ENCODE assay signal across 1 cellular context in the genomic region with DNA sequence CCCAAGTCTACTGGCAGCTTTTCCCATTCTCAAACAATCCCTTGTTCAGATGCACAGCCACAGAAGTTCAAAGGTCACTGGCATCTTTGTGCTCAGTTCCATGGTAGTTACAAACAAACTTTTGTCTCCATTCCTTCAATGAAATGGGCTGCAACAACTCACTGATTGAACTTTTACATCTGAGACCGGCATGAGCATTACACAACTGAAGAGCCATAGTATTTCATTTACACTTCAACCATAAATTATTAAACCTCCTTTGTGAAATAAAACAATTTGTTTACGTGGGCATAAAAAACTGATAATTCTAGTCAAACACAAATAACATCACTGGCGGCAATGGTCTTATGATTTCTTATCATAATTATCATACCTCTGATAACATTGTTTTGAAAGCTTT.
TF ChIP-seq lines count a peak whose summit lies in the region.

No MANE protein-coding gene starts in this region.

TF ChIP-seq in HepG2, 621 proteins besides CTCF, POLR2A, EP300 and RAD21 (continued from another document and continues in another):
- TF ChIP-seq, protein P1, sequence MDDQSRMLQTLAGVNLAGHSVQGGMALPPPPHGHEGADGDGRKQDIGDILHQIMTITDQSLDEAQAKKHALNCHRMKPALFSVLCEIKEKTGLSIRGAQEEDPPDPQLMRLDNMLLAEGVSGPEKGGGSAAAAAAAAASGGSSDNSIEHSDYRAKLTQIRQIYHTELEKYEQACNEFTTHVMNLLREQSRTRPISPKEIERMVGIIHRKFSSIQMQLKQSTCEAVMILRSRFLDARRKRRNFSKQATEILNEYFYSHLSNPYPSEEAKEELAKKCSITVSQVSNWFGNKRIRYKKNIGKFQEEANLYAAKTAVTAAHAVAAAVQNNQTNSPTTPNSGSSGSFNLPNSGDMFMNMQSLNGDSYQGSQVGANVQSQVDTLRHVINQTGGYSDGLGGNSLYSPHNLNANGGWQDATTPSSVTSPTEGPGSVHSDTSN (CRISPR knock-in tag; IDR thresholded peaks at IDR 0.05; ENCODE audit: borderline replicate concordance), result no peak
- TF ChIP-seq RELA (CRISPR knock-in tag; IDR thresholded peaks at IDR 0.05) (no peak), ZNF841 (CRISPR knock-in tag; IDR thresholded peaks at IDR 0.05; ENCODE audit: borderline replicate concordance) (no peak), ZNF431 (CRISPR knock-in tag; IDR thresholded peaks at IDR 0.05; ENCODE audit: borderline replicate concordance, low read depth) (no peak), ZNF552 (CRISPR knock-in tag; IDR thresholded peaks at IDR 0.05; ENCODE audit: borderline replicate concordance) (no peak), ZNF607 (CRISPR knock-in tag; IDR thresholded peaks at IDR 0.05; ENCODE audit: borderline replicate concordance) (no peak), GTF3A (CRISPR knock-in tag; conservative IDR thresholded peaks at IDR 0.05) (no peak), ZNF547 (CRISPR knock-in tag; IDR thresholded peaks at IDR 0.05) (no peak), CBX2 (IDR thresholded peaks at IDR 0.05; ENCODE audit: low read depth, low read length) (no peak), CBX2 (CRISPR knock-in tag; IDR thresholded peaks at IDR 0.05; ENCODE audit: low read depth) (no peak), POLR2G (IDR thresholded peaks at IDR 0.05; ENCODE audit: low read depth, low read length) (no peak), YEATS4 (CRISPR knock-in tag; IDR thresholded peaks at IDR 0.05; ENCODE audit: borderline replicate concordance) (no peak), ZNF263 (CRISPR knock-in tag; IDR thresholded peaks at IDR 0.05) (no peak), NKX3-1 (CRISPR knock-in tag; IDR thresholded peaks at IDR 0.05) (no peak), ZNF446 (CRISPR knock-in tag; IDR thresholded peaks at IDR 0.05) (no peak), EED (CRISPR knock-in tag; IDR thresholded peaks at IDR 0.05) (no peak), ADNP (CRISPR knock-in tag; IDR thresholded peaks at IDR 0.05) (0 out of 2 replicates have a peak, but pooled peaks have one; percentile 9), REL (CRISPR knock-in tag; conservative IDR thresholded peaks at IDR 0.05) (no peak), PHB2 (IDR thresholded peaks at IDR 0.05; ENCODE audit: partially characterized antibody) (no peak), ZNF24 (IDR thresholded peaks at IDR 0.05) (no peak), NFKBIZ (CRISPR knock-in tag; IDR thresholded peaks at IDR 0.05) (no peak), STAT5B (CRISPR knock-in tag; IDR thresholded peaks at IDR 0.05) (no peak), TAF15 (IDR thresholded peaks at IDR 0.05; ENCODE audit: low read depth, low read length, poor library complexity, severe bottlenecking) (no peak), ZNF652 (CRISPR knock-in tag; IDR thresholded peaks at IDR 0.05; ENCODE audit: borderline replicate concordance, low read depth) (peak; percentile 8; the same call in 1 of the 2 replicates), ZNF546 (CRISPR knock-in tag; conservative IDR thresholded peaks at IDR 0.05) (no peak), FOXO1 (CRISPR knock-in tag; IDR thresholded peaks at IDR 0.05) (peak; percentile 42; the same call in 1 of the 2 replicates), PHF20 (CRISPR knock-in tag; IDR thresholded peaks at IDR 0.05) (no peak), MTA1 (CRISPR knock-in tag; IDR thresholded peaks at IDR 0.05; ENCODE audit: borderline replicate concordance) (no peak), MIER2 (CRISPR knock-in tag; IDR thresholded peaks at IDR 0.05) (peak; percentile 76; the same call in 1 of the 2 replicates), ISX (CRISPR knock-in tag; conservative IDR thresholded peaks at IDR 0.05) (no peak)
- TF ChIP-seq, protein P2, sequence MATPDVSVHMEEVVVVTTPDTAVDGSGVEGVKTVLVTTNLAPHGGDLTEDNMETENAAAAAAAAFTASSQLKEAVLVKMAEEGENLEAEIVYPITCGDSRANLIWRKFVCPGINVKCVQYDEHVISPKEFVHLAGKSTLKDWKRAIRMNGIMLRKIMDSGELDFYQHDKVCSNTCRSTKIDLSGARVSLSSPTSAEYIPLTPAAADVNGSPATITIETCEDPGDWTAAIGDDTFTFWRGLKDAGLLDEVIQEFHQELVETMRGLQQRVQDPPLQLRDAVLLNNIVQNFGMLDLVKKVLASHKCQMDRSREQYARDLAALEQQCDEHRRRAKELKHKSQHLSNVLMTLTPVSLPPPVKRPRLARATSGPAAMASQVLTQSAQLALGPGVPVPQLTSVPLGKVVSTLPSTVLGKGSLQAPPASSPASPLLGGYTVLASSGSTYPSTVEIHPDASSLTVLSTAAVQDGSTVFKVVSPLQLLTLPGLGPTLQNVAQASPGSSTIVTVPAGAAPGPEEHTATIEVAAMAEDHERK (CRISPR knock-in tag; IDR thresholded peaks at IDR 0.05; ENCODE audit: low read depth), result no peak
- TF ChIP-seq, protein P3, sequence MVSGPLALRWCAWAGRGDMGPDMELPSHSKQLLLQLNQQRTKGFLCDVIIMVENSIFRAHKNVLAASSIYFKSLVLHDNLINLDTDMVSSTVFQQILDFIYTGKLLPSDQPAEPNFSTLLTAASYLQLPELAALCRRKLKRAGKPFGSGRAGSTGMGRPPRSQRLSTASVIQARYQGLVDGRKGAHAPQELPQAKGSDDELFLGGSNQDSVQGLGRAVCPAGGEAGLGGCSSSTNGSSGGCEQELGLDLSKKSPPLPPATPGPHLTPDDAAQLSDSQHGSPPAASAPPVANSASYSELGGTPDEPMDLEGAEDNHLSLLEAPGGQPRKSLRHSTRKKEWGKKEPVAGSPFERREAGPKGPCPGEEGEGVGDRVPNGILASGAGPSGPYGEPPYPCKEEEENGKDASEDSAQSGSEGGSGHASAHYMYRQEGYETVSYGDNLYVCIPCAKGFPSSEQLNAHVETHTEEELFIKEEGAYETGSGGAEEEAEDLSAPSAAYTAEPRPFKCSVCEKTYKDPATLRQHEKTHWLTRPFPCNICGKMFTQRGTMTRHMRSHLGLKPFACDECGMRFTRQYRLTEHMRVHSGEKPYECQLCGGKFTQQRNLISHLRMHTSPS (CRISPR knock-in tag; IDR thresholded peaks at IDR 0.05; ENCODE audit: low read depth), result no peak
- TF ChIP-seq, protein P4, sequence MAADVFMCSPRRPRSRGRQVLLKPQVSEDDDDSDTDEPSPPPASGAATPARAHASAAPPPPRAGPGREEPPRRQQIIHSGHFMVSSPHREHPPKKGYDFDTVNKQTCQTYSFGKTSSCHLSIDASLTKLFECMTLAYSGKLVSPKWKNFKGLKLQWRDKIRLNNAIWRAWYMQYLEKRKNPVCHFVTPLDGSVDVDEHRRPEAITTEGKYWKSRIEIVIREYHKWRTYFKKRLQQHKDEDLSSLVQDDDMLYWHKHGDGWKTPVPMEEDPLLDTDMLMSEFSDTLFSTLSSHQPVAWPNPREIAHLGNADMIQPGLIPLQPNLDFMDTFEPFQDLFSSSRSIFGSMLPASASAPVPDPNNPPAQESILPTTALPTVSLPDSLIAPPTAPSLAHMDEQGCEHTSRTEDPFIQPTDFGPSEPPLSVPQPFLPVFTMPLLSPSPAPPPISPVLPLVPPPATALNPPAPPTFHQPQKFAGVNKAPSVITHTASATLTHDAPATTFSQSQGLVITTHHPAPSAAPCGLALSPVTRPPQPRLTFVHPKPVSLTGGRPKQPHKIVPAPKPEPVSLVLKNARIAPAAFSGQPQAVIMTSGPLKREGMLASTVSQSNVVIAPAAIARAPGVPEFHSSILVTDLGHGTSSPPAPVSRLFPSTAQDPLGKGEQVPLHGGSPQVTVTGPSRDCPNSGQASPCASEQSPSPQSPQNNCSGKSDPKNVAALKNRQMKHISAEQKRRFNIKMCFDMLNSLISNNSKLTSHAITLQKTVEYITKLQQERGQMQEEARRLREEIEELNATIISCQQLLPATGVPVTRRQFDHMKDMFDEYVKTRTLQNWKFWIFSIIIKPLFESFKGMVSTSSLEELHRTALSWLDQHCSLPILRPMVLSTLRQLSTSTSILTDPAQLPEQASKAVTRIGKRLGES (CRISPR knock-in tag; IDR thresholded peaks at IDR 0.05; ENCODE audit: borderline replicate concordance), result no peak
- TF ChIP-seq, protein P5, sequence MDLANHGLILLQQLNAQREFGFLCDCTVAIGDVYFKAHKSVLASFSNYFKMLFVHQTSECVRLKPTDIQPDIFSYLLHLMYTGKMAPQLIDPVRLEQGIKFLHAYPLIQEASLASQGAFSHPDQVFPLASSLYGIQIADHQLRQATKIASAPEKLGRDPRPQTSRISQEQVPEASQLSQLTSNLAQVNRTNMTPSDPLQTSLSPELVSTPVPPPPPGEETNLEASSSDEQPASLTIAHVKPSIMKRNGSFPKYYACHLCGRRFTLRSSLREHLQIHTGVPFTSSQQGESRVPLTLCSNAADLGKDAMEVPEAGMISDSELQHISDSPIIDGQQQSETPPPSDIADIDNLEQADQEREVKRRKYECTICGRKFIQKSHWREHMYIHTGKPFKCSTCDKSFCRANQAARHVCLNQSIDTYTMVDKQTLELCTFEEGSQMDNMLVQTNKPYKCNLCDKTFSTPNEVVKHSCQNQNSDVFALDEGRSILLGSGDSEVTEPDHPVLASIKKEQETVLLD (CRISPR knock-in tag; IDR thresholded peaks at IDR 0.05; ENCODE audit: low read depth), result no peak
- TF ChIP-seq, protein P6, sequence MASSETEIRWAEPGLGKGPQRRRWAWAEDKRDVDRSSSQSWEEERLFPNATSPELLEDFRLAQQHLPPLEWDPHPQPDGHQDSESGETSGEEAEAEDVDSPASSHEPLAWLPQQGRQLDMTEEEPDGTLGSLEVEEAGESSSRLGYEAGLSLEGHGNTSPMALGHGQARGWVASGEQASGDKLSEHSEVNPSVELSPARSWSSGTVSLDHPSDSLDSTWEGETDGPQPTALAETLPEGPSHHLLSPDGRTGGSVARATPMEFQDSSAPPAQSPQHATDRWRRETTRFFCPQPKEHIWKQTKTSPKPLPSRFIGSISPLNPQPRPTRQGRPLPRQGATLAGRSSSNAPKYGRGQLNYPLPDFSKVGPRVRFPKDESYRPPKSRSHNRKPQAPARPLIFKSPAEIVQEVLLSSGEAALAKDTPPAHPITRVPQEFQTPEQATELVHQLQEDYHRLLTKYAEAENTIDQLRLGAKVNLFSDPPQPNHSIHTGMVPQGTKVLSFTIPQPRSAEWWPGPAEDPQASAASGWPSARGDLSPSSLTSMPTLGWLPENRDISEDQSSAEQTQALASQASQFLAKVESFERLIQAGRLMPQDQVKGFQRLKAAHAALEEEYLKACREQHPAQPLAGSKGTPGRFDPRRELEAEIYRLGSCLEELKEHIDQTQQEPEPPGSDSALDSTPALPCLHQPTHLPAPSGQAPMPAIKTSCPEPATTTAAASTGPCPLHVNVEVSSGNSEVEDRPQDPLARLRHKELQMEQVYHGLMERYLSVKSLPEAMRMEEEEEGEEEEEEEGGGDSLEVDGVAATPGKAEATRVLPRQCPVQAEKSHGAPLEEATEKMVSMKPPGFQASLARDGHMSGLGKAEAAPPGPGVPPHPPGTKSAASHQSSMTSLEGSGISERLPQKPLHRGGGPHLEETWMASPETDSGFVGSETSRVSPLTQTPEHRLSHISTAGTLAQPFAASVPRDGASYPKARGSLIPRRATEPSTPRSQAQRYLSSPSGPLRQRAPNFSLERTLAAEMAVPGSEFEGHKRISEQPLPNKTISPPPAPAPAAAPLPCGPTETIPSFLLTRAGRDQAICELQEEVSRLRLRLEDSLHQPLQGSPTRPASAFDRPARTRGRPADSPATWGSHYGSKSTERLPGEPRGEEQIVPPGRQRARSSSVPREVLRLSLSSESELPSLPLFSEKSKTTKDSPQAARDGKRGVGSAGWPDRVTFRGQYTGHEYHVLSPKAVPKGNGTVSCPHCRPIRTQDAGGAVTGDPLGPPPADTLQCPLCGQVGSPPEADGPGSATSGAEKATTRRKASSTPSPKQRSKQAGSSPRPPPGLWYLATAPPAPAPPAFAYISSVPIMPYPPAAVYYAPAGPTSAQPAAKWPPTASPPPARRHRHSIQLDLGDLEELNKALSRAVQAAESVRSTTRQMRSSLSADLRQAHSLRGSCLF (CRISPR knock-in tag; IDR thresholded peaks at IDR 0.05; ENCODE audit: borderline replicate concordance), result no peak
- TF ChIP-seq, protein P7, sequence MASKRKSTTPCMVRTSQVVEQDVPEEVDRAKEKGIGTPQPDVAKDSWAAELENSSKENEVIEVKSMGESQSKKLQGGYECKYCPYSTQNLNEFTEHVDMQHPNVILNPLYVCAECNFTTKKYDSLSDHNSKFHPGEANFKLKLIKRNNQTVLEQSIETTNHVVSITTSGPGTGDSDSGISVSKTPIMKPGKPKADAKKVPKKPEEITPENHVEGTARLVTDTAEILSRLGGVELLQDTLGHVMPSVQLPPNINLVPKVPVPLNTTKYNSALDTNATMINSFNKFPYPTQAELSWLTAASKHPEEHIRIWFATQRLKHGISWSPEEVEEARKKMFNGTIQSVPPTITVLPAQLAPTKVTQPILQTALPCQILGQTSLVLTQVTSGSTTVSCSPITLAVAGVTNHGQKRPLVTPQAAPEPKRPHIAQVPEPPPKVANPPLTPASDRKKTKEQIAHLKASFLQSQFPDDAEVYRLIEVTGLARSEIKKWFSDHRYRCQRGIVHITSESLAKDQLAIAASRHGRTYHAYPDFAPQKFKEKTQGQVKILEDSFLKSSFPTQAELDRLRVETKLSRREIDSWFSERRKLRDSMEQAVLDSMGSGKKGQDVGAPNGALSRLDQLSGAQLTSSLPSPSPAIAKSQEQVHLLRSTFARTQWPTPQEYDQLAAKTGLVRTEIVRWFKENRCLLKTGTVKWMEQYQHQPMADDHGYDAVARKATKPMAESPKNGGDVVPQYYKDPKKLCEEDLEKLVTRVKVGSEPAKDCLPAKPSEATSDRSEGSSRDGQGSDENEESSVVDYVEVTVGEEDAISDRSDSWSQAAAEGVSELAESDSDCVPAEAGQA (IDR thresholded peaks at IDR 0.05; ENCODE audit: low read depth), result no peak
- TF ChIP-seq, protein P7 (CRISPR knock-in tag; IDR thresholded peaks at IDR 0.05; ENCODE audit: borderline replicate concordance), result no peak
- TF ChIP-seq, protein P8, sequence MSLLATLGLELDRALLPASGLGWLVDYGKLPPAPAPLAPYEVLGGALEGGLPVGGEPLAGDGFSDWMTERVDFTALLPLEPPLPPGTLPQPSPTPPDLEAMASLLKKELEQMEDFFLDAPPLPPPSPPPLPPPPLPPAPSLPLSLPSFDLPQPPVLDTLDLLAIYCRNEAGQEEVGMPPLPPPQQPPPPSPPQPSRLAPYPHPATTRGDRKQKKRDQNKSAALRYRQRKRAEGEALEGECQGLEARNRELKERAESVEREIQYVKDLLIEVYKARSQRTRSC (CRISPR knock-in tag; IDR thresholded peaks at IDR 0.05; ENCODE audit: low read depth), result no peak
